ENCODE assay signal across 17 cellular contexts in genomic region chr6:125293587-125293986, GRCh38. TPM values are rescaled to one million over a fixed set of nuclear protein-coding genes. Genes with fewer than 3 reads are reported as not detected.
DNase-seq lines count a peak whose midpoint lies in the region; ATAC-seq and TF ChIP-seq lines count a peak whose summit lies in the region.
"Had no signal": no experiment of that assay in that cellular context is flagged by ENCODE, and none has a peak within 500 bp of the region (broad histone marks: within the 10 kb centered on the region; RNA-seq: fewer than 3 reads in every experiment).

No MANE protein-coding gene starts in this region.

- POLR2A ChIA-PET in CD8-positive, alpha-beta T cell (lab: Charles Lee) = no interaction called here
- POLR2A ChIA-PET in SK-N-SH (lab: Yijun Ruan, JAX) = interaction anchor here (1.0 kb wide), 1 partner anchor 8 kb away, joined by 4 read pairs; no protein-coding TSS in a partner anchor

- intact Hi-C loops in CD8-positive, alpha-beta T cell (cut with DNase I, micrococcal nuclease) = no loop called here
- intact Hi-C loops in left ventricle myocardium inferior (cut with micrococcal nuclease) = no loop called here

- 38% methylated on average over 3 of the region's 3 CpGs for WGBS in SK-N-SH (ENCODE audit: low lambda C conversion rate)

- DNase-seq in CD8-positive, alpha-beta T cell = no peak
- DNase-seq in SK-N-SH (peak; percentile 72), neural crest cell (ENCODE audit: low read depth, low spot score) (no peak), left ventricle myocardium inferior (no peak), NCI-H82 (lab: John Stamatoyannopoulos, UW) (no peak), MV-4-11 (lab: John Stamatoyannopoulos, UW) (no peak)
- DNase-seq in effector memory CD8-positive, alpha-beta T cell = no peak
- no peak for DNase-seq in stimulated activated CD4-positive, alpha-beta T cell treated with anti-CD3 and anti-CD28 coated beads, Interleukin-2, amount 100 ng/mL, for 48 hours
- DNase-seq: Caco-2; CD8-positive, alpha-beta memory T cell; DND-41; GDM1; GOT3; H9 had no signal

- H3K4me2 ChIP-seq in SK-N-SH = no peak overlapping the region
- H3K4me2 ChIP-seq: A549 had no signal

- H3K27ac Mint-ChIP-seq in CD8-positive, alpha-beta T cell = peak overlapping the region; percentile 33
- peak overlapping the region; percentile 20 to 62 for H3K27ac Mint-ChIP-seq in effector memory CD8-positive, alpha-beta T cell
- peak overlapping the region; percentile 60 for H3K27ac Mint-ChIP-seq in neural crest cell (ENCODE audit: unreplicated experiment)
- H3K27ac Mint-ChIP-seq: H9 had no signal

- H3F3A ChIP-seq in SK-N-SH (replicated peaks; ENCODE audit: insufficient read depth) = no peaks in the 10 kb centered on the region

- H3K9me2 ChIP-seq in SK-N-SH = no peaks in the 10 kb centered on the region

- H3K36me3 ChIP-seq in CD8-positive, alpha-beta T cell (ENCODE audit: insufficient read depth, low read length) = peaks cover 29% of the 10 kb centered on the region
- H3K36me3 ChIP-seq in SK-N-SH (replicated peaks in 1 of 2; ENCODE audit: control insufficient read depth in 1 of 2, insufficient read depth in 2 of 2, low read length in 1 of 2) = peaks cover 27 to 65% of the 10 kb centered on the region in 2 experiments
- H3K36me3 ChIP-seq in left ventricle myocardium inferior = peaks cover 61% of the 10 kb centered on the region

- no peaks in the 10 kb centered on the region for H3K79me2 ChIP-seq in SK-N-SH (ENCODE audit: insufficient read depth)

- H3K9ac ChIP-seq in SK-N-SH = no peak overlapping the region

- ATAC-seq in CD8-positive, alpha-beta T cell = no peak
- ATAC-seq in effector memory CD8-positive, alpha-beta T cell (replicated peaks) = no peak
- ATAC-seq: A549, HepG2 had no signal

- H3K27ac ChIP-seq in CD8-positive, alpha-beta T cell (ENCODE audit: low read depth, low read length) = no peak overlapping the region
- H3K27ac ChIP-seq in SK-N-SH (ENCODE audit: low read depth in 2 of 2, low read length in 1 of 2) (peak overlapping the region in 1 of 2 experiments; percentile 74; a peak in 2 of 4 replicates), left ventricle myocardium inferior (replicated peaks) (no peak overlapping the region)
- H3K27ac ChIP-seq: A549 had no signal

- TF ChIP-seq EP300 in SK-N-SH (IDR thresholded peaks at IDR 0.05; ENCODE audit: borderline replicate concordance in 1 of 2, low read depth in 1 of 2, low read length in 1 of 2) = peak in 1 of 2 experiments; percentile 80; a peak in 2 of 4 replicates

- H3K36me3 Mint-ChIP-seq in CD8-positive, alpha-beta T cell = peaks cover 87% of the 10 kb centered on the region
- H3K36me3 Mint-ChIP-seq in effector memory CD8-positive, alpha-beta T cell (ENCODE audit: insufficient read depth) = peaks cover 29% of the 10 kb centered on the region
- H3K36me3 Mint-ChIP-seq in neural crest cell (ENCODE audit: low read depth) = peaks cover 41% of the 10 kb centered on the region

- H3K4me1 Mint-ChIP-seq in CD8-positive, alpha-beta T cell (ENCODE audit: low read depth) = peaks cover 52% of the 10 kb centered on the region
- H3K4me1 Mint-ChIP-seq in effector memory CD8-positive, alpha-beta T cell (ENCODE audit: low read depth in 2 of 2) = peaks cover 25 to 38% of the 10 kb centered on the region in 2 donors
- H3K4me1 Mint-ChIP-seq in neural crest cell = peaks cover 5% of the 10 kb centered on the region
- H3K4me1 Mint-ChIP-seq: H9 had no signal

- H3K27me3 Mint-ChIP-seq in CD8-positive, alpha-beta T cell (ENCODE audit: low read depth) = no peaks in the 10 kb centered on the region
- no peaks in the 10 kb centered on the region for H3K27me3 Mint-ChIP-seq in effector memory CD8-positive, alpha-beta T cell
- H3K27me3 Mint-ChIP-seq in neural crest cell (ENCODE audit: low read depth) = no peaks in the 10 kb centered on the region
- H3K27me3 Mint-ChIP-seq: CD8-positive, alpha-beta memory T cell had no signal

- H3K4me3 Mint-ChIP-seq in CD8-positive, alpha-beta T cell = no peak overlapping the region
- no peak overlapping the region for H3K4me3 Mint-ChIP-seq in effector memory CD8-positive, alpha-beta T cell
- no peak overlapping the region for H3K4me3 Mint-ChIP-seq in neural crest cell
- H3K4me3 Mint-ChIP-seq: CD14-positive monocyte; CD8-positive, alpha-beta memory T cell; H9 had no signal

- CTCF ChIA-PET in CD8-positive, alpha-beta T cell (lab: Charles Lee) = no interaction called here
- CTCF ChIA-PET in SK-N-SH (lab: Yijun Ruan, JAX) = interaction anchor here (1.0 to 1.6 kb wide), 3 partner anchors 14 to 662 kb away, joined by 3 to 4 read pairs (median 3); no protein-coding TSS in a partner anchor

- H4K20me1 ChIP-seq in SK-N-SH (ENCODE audit: insufficient read depth) = no peaks in the 10 kb centered on the region

- H3K9me3 Mint-ChIP-seq in CD8-positive, alpha-beta T cell = no peaks in the 10 kb centered on the region
- no peaks in the 10 kb centered on the region for H3K9me3 Mint-ChIP-seq in effector memory CD8-positive, alpha-beta T cell
- H3K9me3 Mint-ChIP-seq in neural crest cell = no peaks in the 10 kb centered on the region
- H3K9me3 Mint-ChIP-seq: H9 had no signal

- no peak for TF ChIP-seq CTCF in CD8-positive, alpha-beta T cell (IDR thresholded peaks at IDR 0.05)
- no peak for TF ChIP-seq CTCF in SK-N-SH (IDR thresholded peaks at IDR 0.05)
- no peak for TF ChIP-seq CTCF in neural crest cell (conservative IDR thresholded peaks at IDR 0.05)
- TF ChIP-seq CTCF in left ventricle myocardium inferior (IDR thresholded peaks at IDR 0.05; ENCODE audit: borderline replicate concordance) = no peak

- TF ChIP-seq RAD21 in SK-N-SH (IDR thresholded peaks at IDR 0.05; ENCODE audit: low read length) = peak; percentile 34

- no peaks in the 10 kb centered on the region for H3K9me3 ChIP-seq in CD8-positive, alpha-beta T cell (ENCODE audit: low read length)
- H3K9me3 ChIP-seq in SK-N-SH = no peaks in the 10 kb centered on the region
- H3K9me3 ChIP-seq in left ventricle myocardium inferior (replicated peaks) = no peaks in the 10 kb centered on the region
- H3K9me3 ChIP-seq: A549, Caco-2 had no signal

- H3K4me1 ChIP-seq in CD8-positive, alpha-beta T cell (ENCODE audit: insufficient read depth, low read length) = no peaks in the 10 kb centered on the region
- peaks cover 0 to 26% of the 10 kb centered on the region in 2 experiments; a peak in 2 of 4 replicates for H3K4me1 ChIP-seq in SK-N-SH (ENCODE audit: control insufficient read depth in 1 of 2, insufficient read depth in 2 of 2, low read depth in 1 of 2, low read length in 1 of 2)
- peaks cover 60% of the 10 kb centered on the region for H3K4me1 ChIP-seq in left ventricle myocardium inferior
- H3K4me1 ChIP-seq: A549, Caco-2 had no signal

- no peak overlapping the region for H3K4me3 ChIP-seq in CD8-positive, alpha-beta T cell (ENCODE audit: low read depth, low read length)
- H3K4me3 ChIP-seq in SK-N-SH (ENCODE audit: low read depth in 2 of 2, low read length in 1 of 2) (no peak overlapping the region), left ventricle myocardium inferior (no peak overlapping the region)
- H3K4me3 ChIP-seq: A549 had no signal

- no peak overlapping the region for H2AFZ ChIP-seq in SK-N-SH (ENCODE audit: low read depth)

- no peaks in the 10 kb centered on the region for H3K27me3 ChIP-seq in CD8-positive, alpha-beta T cell (ENCODE audit: insufficient read depth, low read length)
- H3K27me3 ChIP-seq in SK-N-SH (ENCODE audit: insufficient read depth) (no peaks in the 10 kb centered on the region), left ventricle myocardium inferior (ENCODE audit: low read depth) (no peaks in the 10 kb centered on the region)

TF ChIP-seq in SK-N-SH, 30 proteins besides CTCF, POLR2A, EP300 and RAD21 (continues in another document):
- TF ChIP-seq POLR2AphosphoS5 (IDR thresholded peaks at IDR 0.05; ENCODE audit: low read depth, low read length) = no peak
- no peak for TF ChIP-seq NFIC (IDR thresholded peaks at IDR 0.05; ENCODE audit: borderline replicate concordance)
- TF ChIP-seq, protein P1, sequence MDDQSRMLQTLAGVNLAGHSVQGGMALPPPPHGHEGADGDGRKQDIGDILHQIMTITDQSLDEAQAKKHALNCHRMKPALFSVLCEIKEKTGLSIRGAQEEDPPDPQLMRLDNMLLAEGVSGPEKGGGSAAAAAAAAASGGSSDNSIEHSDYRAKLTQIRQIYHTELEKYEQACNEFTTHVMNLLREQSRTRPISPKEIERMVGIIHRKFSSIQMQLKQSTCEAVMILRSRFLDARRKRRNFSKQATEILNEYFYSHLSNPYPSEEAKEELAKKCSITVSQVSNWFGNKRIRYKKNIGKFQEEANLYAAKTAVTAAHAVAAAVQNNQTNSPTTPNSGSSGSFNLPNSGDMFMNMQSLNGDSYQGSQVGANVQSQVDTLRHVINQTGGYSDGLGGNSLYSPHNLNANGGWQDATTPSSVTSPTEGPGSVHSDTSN (IDR thresholded peaks at IDR 0.05) = no peak
- TF ChIP-seq TCF12 (IDR thresholded peaks at IDR 0.05) = peak; percentile 66
- TF ChIP-seq, protein P2, sequence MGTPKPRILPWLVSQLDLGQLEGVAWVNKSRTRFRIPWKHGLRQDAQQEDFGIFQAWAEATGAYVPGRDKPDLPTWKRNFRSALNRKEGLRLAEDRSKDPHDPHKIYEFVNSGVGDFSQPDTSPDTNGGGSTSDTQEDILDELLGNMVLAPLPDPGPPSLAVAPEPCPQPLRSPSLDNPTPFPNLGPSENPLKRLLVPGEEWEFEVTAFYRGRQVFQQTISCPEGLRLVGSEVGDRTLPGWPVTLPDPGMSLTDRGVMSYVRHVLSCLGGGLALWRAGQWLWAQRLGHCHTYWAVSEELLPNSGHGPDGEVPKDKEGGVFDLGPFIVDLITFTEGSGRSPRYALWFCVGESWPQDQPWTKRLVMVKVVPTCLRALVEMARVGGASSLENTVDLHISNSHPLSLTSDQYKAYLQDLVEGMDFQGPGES (IDR thresholded peaks at IDR 0.05; ENCODE audit: low read depth, low read length) = no peak
- TF ChIP-seq FOXM1 (IDR thresholded peaks at IDR 0.05; ENCODE audit: low read depth) = no peak
- TF ChIP-seq RCOR1 (IDR thresholded peaks at IDR 0.05; ENCODE audit: low read length) = no peak; the same call in 1 of the 2 replicates
- no peak for TF ChIP-seq ELF1 (IDR thresholded peaks at IDR 0.05)
- TF ChIP-seq MEF2A (IDR thresholded peaks at IDR 0.05; ENCODE audit: borderline replicate concordance, low read depth) = no peak
- no peak for TF ChIP-seq RXRA (IDR thresholded peaks at IDR 0.05; ENCODE audit: borderline replicate concordance, low read depth)
- no peak for TF ChIP-seq GABPA (IDR thresholded peaks at IDR 0.05; ENCODE audit: low read depth)
- peak; percentile 65; the same call in 1 of the 2 replicates for TF ChIP-seq GATA2 (CRISPR knock-in tag; IDR thresholded peaks at IDR 0.05)
- no peak for TF ChIP-seq FOXJ3 (CRISPR knock-in tag; IDR thresholded peaks at IDR 0.05)
- no peak for TF ChIP-seq YY1 (IDR thresholded peaks at IDR 0.05; ENCODE audit: low read depth)
- peak; percentile 69 for TF ChIP-seq CHD2 (IDR thresholded peaks at IDR 0.05; ENCODE audit: low read length, partially characterized antibody)

RNA-seq across cellular contexts. Expression of gene HDDC2, which starts 8.2 kb away (rescaled TPM):
- total RNA-seq in CD8-positive, alpha-beta T cell = 10 to 100 TPM; 16.2 to 24.9 TPM
- polyA plus RNA-seq in SK-N-SH (2012; rRNA removed) = 80.2 and 85.5 TPM in 2 replicates
- 89.1 and 111 TPM in 2 replicates for polyA plus RNA-seq in SK-N-SH (2012; cell fraction: cytosol; rRNA removed)
- polyA plus RNA-seq in SK-N-SH (2012; cell fraction: nucleus; rRNA removed) = 26.3 and 31.3 TPM in 2 replicates
- total RNA-seq in neural crest cell (103 and 104 TPM in 2 replicates), left ventricle myocardium inferior (87.9 TPM)
